ENCODE assay signal across 6 cellular contexts in the genomic region with DNA sequence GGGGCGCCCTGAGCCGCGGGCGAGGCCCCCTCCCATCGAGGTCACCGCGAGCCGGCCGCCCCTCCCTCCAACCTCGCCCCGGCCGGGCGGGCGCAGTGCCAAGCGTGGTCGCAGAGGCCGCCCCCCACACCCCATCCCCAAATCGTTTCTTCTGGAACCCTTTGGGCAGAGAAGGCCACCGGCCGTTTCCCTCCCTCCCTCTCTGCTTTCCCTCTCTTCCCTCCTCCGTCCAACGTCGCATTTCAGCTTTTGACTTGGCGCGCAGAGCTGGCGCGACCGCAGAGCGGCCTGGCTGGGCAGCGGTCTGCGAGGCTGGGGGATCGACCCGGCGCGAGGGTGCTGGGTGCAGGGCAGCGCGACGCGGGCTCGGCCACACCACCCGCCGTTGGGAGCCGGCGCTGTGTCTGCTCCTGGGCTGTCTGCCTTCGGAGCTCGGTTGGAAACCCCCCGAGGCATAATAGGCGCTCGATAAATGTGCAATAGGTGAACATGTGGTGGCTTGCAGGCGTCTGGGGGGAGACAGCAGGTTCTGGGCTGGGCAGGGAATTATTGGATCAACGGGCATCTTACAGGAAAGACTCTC. TPM values are rescaled to one million over a fixed set of nuclear protein-coding genes. Genes with fewer than 3 reads are reported as not detected.
DNase-seq lines count a peak whose midpoint lies in the region; ATAC-seq and TF ChIP-seq lines count a peak whose summit lies in the region.

No MANE protein-coding gene starts in this region.

- peak overlapping the region; percentile 96 for H3K4me2 ChIP-seq in Karpas-422 (ENCODE audit: low read depth, low read length, poor library complexity, severe bottlenecking)

- H3K4me1 ChIP-seq in Karpas-422 (ENCODE audit: low read length), result peaks cover 66% of the 10 kb centered on the region

- peak overlapping the region; percentile 51 for H3K4me3 Mint-ChIP-seq in central memory CD8-positive, alpha-beta T cell
- H3K4me3 Mint-ChIP-seq in progenitor cell of endocrine pancreas (ENCODE audit: low read depth), result peak overlapping the region; percentile 74

- ATAC-seq in central memory CD8-positive, alpha-beta T cell (replicated peaks; ENCODE audit: extremely low read depth, poor library complexity, severe bottlenecking), result peak; percentile 49
- no peak for ATAC-seq in GM19324 (IDR thresholded peaks at IDR 0.05; ENCODE audit: low FRiP score, unreplicated experiment)

- no peaks in the 10 kb centered on the region for H3K9me3 ChIP-seq in Karpas-422 (ENCODE audit: low read length)

- H3K36me3 ChIP-seq in Karpas-422 (ENCODE audit: insufficient read depth, low read length), result no peaks in the 10 kb centered on the region

- H3K27ac Mint-ChIP-seq in central memory CD8-positive, alpha-beta T cell (ENCODE audit: low read depth), result no peak overlapping the region
- peak overlapping the region; percentile 88 for H3K27ac Mint-ChIP-seq in progenitor cell of endocrine pancreas

- peak overlapping the region; percentile 86 for H3K9ac ChIP-seq in Karpas-422 (ENCODE audit: low read length)

- peaks cover 33% of the 10 kb centered on the region for H3K27me3 Mint-ChIP-seq in central memory CD8-positive, alpha-beta T cell
- H3K27me3 Mint-ChIP-seq in progenitor cell of endocrine pancreas, result peaks cover 15% of the 10 kb centered on the region

- no peak overlapping the region for H2AFZ ChIP-seq in Karpas-422 (ENCODE audit: low read length)

- H3K9me2 ChIP-seq in Karpas-422 (replicated peaks; ENCODE audit: insufficient read depth, low read length), result no peaks in the 10 kb centered on the region

- H3K4me1 Mint-ChIP-seq in central memory CD8-positive, alpha-beta T cell, result peaks cover 5% of the 10 kb centered on the region
- H3K4me1 Mint-ChIP-seq in progenitor cell of endocrine pancreas (ENCODE audit: low read depth), result peaks cover 9% of the 10 kb centered on the region

- H3K27ac ChIP-seq in Karpas-422 (ENCODE audit: low read length), result peak overlapping the region; percentile 94

- H3K79me2 ChIP-seq in Karpas-422 (ENCODE audit: low read length), result no peaks in the 10 kb centered on the region

- peaks cover 1% of the 10 kb centered on the region for H3K36me3 Mint-ChIP-seq in central memory CD8-positive, alpha-beta T cell (ENCODE audit: insufficient read depth)
- no peaks in the 10 kb centered on the region for H3K36me3 Mint-ChIP-seq in progenitor cell of endocrine pancreas (ENCODE audit: insufficient read depth)

- no peaks in the 10 kb centered on the region for H3K27me3 ChIP-seq in Karpas-422 (ENCODE audit: low read length)

- no peak for TF ChIP-seq CTCF in AG10803 (conservative IDR thresholded peaks at IDR 0.05; ENCODE audit: low read length)
- no peak for TF ChIP-seq CTCF in progenitor cell of endocrine pancreas (IDR thresholded peaks at IDR 0.05; ENCODE audit: unreplicated experiment)

- H4K20me1 ChIP-seq in Karpas-422 (ENCODE audit: insufficient read depth, low read depth, low read length), result peaks cover 9% of the 10 kb centered on the region; the same call in 1 of the 2 replicates

- no peaks in the 10 kb centered on the region for H3K9me3 Mint-ChIP-seq in central memory CD8-positive, alpha-beta T cell
- H3K9me3 Mint-ChIP-seq in progenitor cell of endocrine pancreas (ENCODE audit: low read depth), result no peaks in the 10 kb centered on the region

- H3K4me3 ChIP-seq in AG10803 (ENCODE audit: low read length), result peak overlapping the region; percentile 53
- peak overlapping the region; percentile 67 for H3K4me3 ChIP-seq in Karpas-422 (ENCODE audit: low read length)

- no peak for DNase-seq in AG10803 (ENCODE audit: low read depth)
- no peak for DNase-seq in Karpas-422
- no peak for DNase-seq in central memory CD8-positive, alpha-beta T cell (ENCODE audit: low spot score in 2 of 2)
- no peak for DNase-seq in progenitor cell of endocrine pancreas (ENCODE audit: low spot score, unreplicated experiment)
- no peak for DNase-seq in NCI-H774 (lab: John Stamatoyannopoulos, UW)

RNA-seq across cellular contexts. Expression of a gene that starts 2.9 kb away (rescaled TPM):
- 0.45 and 0.94 TPM in 2 replicates for total RNA-seq in Karpas-422 (2014; rRNA removed; shearing (Covaris generic); ENCODE audit: low replicate concordance)
- 2.4 and 2.5 TPM in 2 replicates for total RNA-seq in progenitor cell of endocrine pancreas

RNA-seq across cellular contexts. Expression of a gene that starts 6.7 kb away (rescaled TPM):
- total RNA-seq in Karpas-422 (2014; rRNA removed; shearing (Covaris generic); ENCODE audit: low replicate concordance), result 15.8 and 20.5 TPM in 2 replicates
- 23.3 and 23.8 TPM in 2 replicates for total RNA-seq in progenitor cell of endocrine pancreas

RNA-seq across cellular contexts. Expression of a gene that starts 8.3 kb away (rescaled TPM):
- 6.4 and 27.7 TPM in 2 replicates for total RNA-seq in Karpas-422 (2014; rRNA removed; shearing (Covaris generic); ENCODE audit: low replicate concordance)
- 27.4 and 32.2 TPM in 2 replicates for total RNA-seq in progenitor cell of endocrine pancreas

RNA-seq across cellular contexts. Expression of a gene that starts 39.0 kb away (rescaled TPM):
- total RNA-seq in Karpas-422 (2014; rRNA removed; shearing (Covaris generic); ENCODE audit: low replicate concordance), result 13.5 and 15.1 TPM in 2 replicates
- total RNA-seq in progenitor cell of endocrine pancreas, result 26.5 and 27.8 TPM in 2 replicates

RNA-seq across cellular contexts. Expression of a gene that starts 45.5 kb away (rescaled TPM):
- total RNA-seq in Karpas-422 (2014; rRNA removed; shearing (Covaris generic); ENCODE audit: low replicate concordance), result 29.4 and 30.2 TPM in 2 replicates
- 158 and 169 TPM in 2 replicates for total RNA-seq in progenitor cell of endocrine pancreas
